In genomic region chr6:105786890-105787655, GRCh38 we compare ENCODE assay signal across 8 cellular contexts.
DNase-seq lines count a peak whose midpoint lies in the region; ATAC-seq and TF ChIP-seq lines count a peak whose summit lies in the region.
"Had no signal": no experiment of that assay in that cellular context is flagged by ENCODE, and none has a peak within 500 bp of the region (broad histone marks: within the 10 kb centered on the region; RNA-seq: fewer than 3 reads in every experiment).

No MANE protein-coding gene starts in this region.

- TF ChIP-seq CTCF in epithelial cell of esophagus (IDR thresholded peaks at IDR 0.05; ENCODE audit: insufficient read depth, low read depth, low read length, missing control alignments), result no peak

- in situ Hi-C loops in ACHN (cut with HindIII; ENCODE audit: low pct_ligation_motif_present, low pct_unique_long_range_greater_than_20kb, low sequenced_read_pairs), result no loop called here

- DNase-seq in epithelial cell of esophagus (ENCODE audit: low read depth), result peak; percentile 54
- no peak for DNase-seq in Kasumi-1 (lab: John Stamatoyannopoulos, UW)
- DNase-seq in ACHN, result no peak
- DNase-seq in posterior cingulate gyrus, result no peak
- DNase-seq: dermis blood vessel endothelial cell had no signal

- no peak overlapping the region for H3K4me3 ChIP-seq in epithelial cell of esophagus (ENCODE audit: low read length)

- intact Hi-C loops in posterior cingulate gyrus (cut with DNase I), result no loop called here

- peak; percentile 53 for ATAC-seq in GM18520 (IDR thresholded peaks at IDR 0.05; ENCODE audit: unreplicated experiment)
- peak; percentile 41 for ATAC-seq in GM19468 (IDR thresholded peaks at IDR 0.05; ENCODE audit: extremely low read depth, unreplicated experiment)
- ATAC-seq in HG03175 (IDR thresholded peaks at IDR 0.05; ENCODE audit: unreplicated experiment), result peak; percentile 73
